Comparison of ENCODE assay signal across 13 cellular contexts in genomic region chr2:47636596-47636995, GRCh38.
"Had no signal": no experiment of that assay in that cellular context is flagged by ENCODE, and none has a peak within 500 bp of the region (broad histone marks: within the 10 kb centered on the region; RNA-seq: fewer than 3 reads in every experiment).

No MANE protein-coding gene starts in this region.

- H3K4me1 ChIP-seq: heart right ventricle, lower lobe of right lung, suprapubic skin, uterus had no signal

- FAIRE-seq: islet of Langerhans had no signal

- H3K36me3 ChIP-seq: heart right ventricle, lower lobe of right lung, suprapubic skin, transverse colon, uterus, WERI-Rb-1 had no signal

- H3K9me3 ChIP-seq: lower lobe of right lung, suprapubic skin, transverse colon, uterus had no signal

- DNase-seq: activated CD4-positive, alpha-beta T cell treated with anti-CD3 and anti-CD28 coated beads, Interleukin-2, amount 50 U/mL, for 48 hours; amniotic stem cell; caudate nucleus; heart right ventricle; left colon; lower lobe of right lung; nucleus accumbens; stimulated activated naive CD8-positive, alpha-beta T cell treated with anti-CD3 and anti-CD28 coated beads, Interleukin-15, amount 100 ng/mL, for 72 hours; transverse colon; uterus; WERI-Rb-1 had no signal

- H3K27ac ChIP-seq: heart right ventricle, lower lobe of right lung, suprapubic skin, transverse colon, uterus, WERI-Rb-1 had no signal

- H3K4me3 ChIP-seq: heart right ventricle, lower lobe of right lung, suprapubic skin, transverse colon, uterus had no signal

- H3K27me3 ChIP-seq: heart right ventricle, suprapubic skin, transverse colon, uterus had no signal

- ATAC-seq: heart right ventricle; left colon; lower lobe of right lung; stimulated activated naive CD8-positive, alpha-beta T cell treated with anti-CD3 and anti-CD28 coated beads, Interleukin-15, amount 100 ng/mL, for 72 hours had no signal
